ENCODE assay signal across 27 cellular contexts in the genomic region with DNA sequence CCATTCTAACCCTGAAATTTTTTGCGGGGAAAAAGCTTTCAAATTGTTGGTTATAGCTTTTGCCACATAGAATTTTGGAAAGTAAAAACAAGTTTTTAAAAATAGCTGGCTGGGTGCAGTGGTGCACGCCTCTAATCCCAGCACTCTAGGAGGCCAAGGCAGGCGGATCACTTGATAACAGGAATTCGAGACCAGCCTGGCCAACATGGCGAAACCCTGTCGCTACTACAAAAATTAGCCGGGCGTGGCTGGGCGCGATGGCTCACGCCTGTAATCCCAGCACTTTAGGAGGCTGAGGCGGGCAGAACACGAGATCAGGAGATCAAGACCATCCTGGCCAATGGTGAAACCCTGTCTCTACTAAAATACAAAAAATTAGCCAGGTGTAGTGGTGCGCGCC.
"Had no signal": no experiment of that assay in that cellular context is flagged by ENCODE, and none has a peak within 500 bp of the region (broad histone marks: within the 10 kb centered on the region; RNA-seq: fewer than 3 reads in every experiment).

No MANE protein-coding gene starts in this region.

- H3K27ac Mint-ChIP-seq: mesothelial cell of epicardium had no signal

- H3K36me3 ChIP-seq: pancreas, upper lobe of left lung had no signal

- H3K4me3 Mint-ChIP-seq: immature natural killer cell; mesothelial cell of epicardium; naive thymus-derived CD4-positive, alpha-beta T cell; nephron; stimulated activated memory B cell treated with anti-CD40 and anti-IgM and Interleukin-4, amounts not matched to agents 10 μg/mL and 1 μg/mL and 100 μg/mL, for 72 hours had no signal

- H3K27me3 ChIP-seq: esophagus muscularis mucosa, foreskin keratinocyte, neutrophil, pancreas, sigmoid colon, spleen, testis, tibial artery, upper lobe of left lung had no signal

- H3K4me3 ChIP-seq: coronary artery, esophagus muscularis mucosa, mucosa of descending colon, pancreas, sigmoid colon, skin epidermis, spleen, testis, tibial artery, upper lobe of left lung had no signal

- DNase-seq: dermis blood vessel endothelial cell; effector memory CD4-positive, alpha-beta T cell; foreskin keratinocyte; glutamatergic neuron; hypothalamus; immature natural killer cell; islet precursor cell; kidney glomerular epithelial cell; mesenchymal stem cell; mucosa of descending colon; naive thymus-derived CD4-positive, alpha-beta T cell; pancreas; sigmoid colon; spleen; stimulated activated CD4-positive, alpha-beta T cell treated with anti-CD3 and anti-CD28 coated beads, Interleukin-4, amount 100 ng/mL, for 4 hours; stimulated activated naive CD8-positive, alpha-beta T cell treated with anti-CD3 and anti-CD28 coated beads, Interleukin-15, Interleukin-2, amounts not matched to agents 100 U/mL and 50 U/mL, for 24 hours; substantia nigra; testis; tibial artery; upper lobe of left lung had no signal

- ATAC-seq: foreskin keratinocyte; mucosa of descending colon; naive thymus-derived CD4-positive, alpha-beta T cell; pancreas; stimulated activated memory B cell treated with anti-CD40 and anti-IgM and Interleukin-4, amounts not matched to agents 10 μg/mL and 1 μg/mL and 100 μg/mL, for 72 hours; stimulated activated naive CD8-positive, alpha-beta T cell treated with anti-CD3 and anti-CD28 coated beads, Interleukin-15, Interleukin-2, amounts not matched to agents 100 U/mL and 50 U/mL, for 24 hours had no signal

- H3K27ac ChIP-seq: coronary artery, esophagus muscularis mucosa, foreskin keratinocyte, pancreas, sigmoid colon, skin epidermis, spleen, testis, tibial artery, upper lobe of left lung had no signal

- H3K9me3 ChIP-seq: esophagus muscularis mucosa, mucosa of descending colon, neutrophil, pancreas, sigmoid colon, spleen, testis, tibial artery, upper lobe of left lung had no signal

- H3K4me1 ChIP-seq: pancreas, testis had no signal

- H3K9me3 Mint-ChIP-seq: immature natural killer cell; mesothelial cell of epicardium; naive thymus-derived CD4-positive, alpha-beta T cell; nephron; stimulated activated memory B cell treated with anti-CD40 and anti-IgM and Interleukin-4, amounts not matched to agents 10 μg/mL and 1 μg/mL and 100 μg/mL, for 72 hours had no signal

- H3K27me3 Mint-ChIP-seq: naive thymus-derived CD4-positive, alpha-beta T cell; stimulated activated memory B cell treated with anti-CD40 and anti-IgM and Interleukin-4, amounts not matched to agents 10 μg/mL and 1 μg/mL and 100 μg/mL, for 72 hours had no signal
